ENCODE assay signal across 13 cellular contexts in the genomic region with DNA sequence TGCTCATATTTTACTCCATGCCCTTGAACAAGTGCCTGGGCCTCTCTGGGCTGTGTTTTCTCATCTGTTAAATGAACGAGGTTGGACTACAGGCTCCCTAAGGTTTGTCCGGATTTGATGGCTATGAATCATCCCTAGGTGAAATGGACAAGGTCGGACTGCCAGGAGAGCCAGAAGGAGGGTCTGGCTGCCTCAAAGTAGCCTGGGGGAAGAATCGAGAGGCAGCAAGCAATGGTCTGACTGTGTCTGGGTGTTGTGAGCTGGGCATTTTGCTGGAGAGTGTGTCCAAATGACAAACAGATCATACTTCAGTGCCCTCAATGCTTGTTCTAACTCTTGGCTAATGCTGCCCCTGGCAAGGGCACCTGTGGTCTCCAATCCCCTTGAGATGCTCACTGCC.
DNase-seq lines count a peak whose midpoint lies in the region; ATAC-seq, FAIRE-seq and TF ChIP-seq lines count a peak whose summit lies in the region.
"Had no signal": no experiment of that assay in that cellular context is flagged by ENCODE, and none has a peak within 500 bp of the region (broad histone marks: within the 10 kb centered on the region; RNA-seq: fewer than 3 reads in every experiment).

No MANE protein-coding gene starts in this region.

- H4K20me1 ChIP-seq in GM23338 (replicated peaks; ENCODE audit: insufficient read depth) = no peaks in the 10 kb centered on the region
- H4K20me1 ChIP-seq: BLaER1 had no signal

- no peak overlapping the region for H3K27ac ChIP-seq in GM23338 (ENCODE audit: low read depth)
- H3K27ac ChIP-seq: BLaER1 had no signal

- H3K36me3 ChIP-seq in MG63 (no peaks in the 10 kb centered on the region), GM23338 (ENCODE audit: insufficient read depth) (no peaks in the 10 kb centered on the region)
- H3K36me3 ChIP-seq: BLaER1 had no signal

- H3K4me3 Mint-ChIP-seq in GM23338 = no peak overlapping the region
- H3K4me3 Mint-ChIP-seq: CD8-positive, alpha-beta memory T cell; H9 had no signal

- peaks cover 4% of the 10 kb centered on the region; the same call in 1 of the 2 replicates for H3K4me1 ChIP-seq in GM23338 (ENCODE audit: insufficient read depth)
- H3K4me1 ChIP-seq: BLaER1, Caco-2 had no signal

- no peak overlapping the region for H3K27ac Mint-ChIP-seq in GM23338
- H3K27ac Mint-ChIP-seq: CD8-positive, alpha-beta memory T cell; H9 had no signal

- H3K4me2 ChIP-seq in GM23338 = no peak overlapping the region
- H3K4me2 ChIP-seq: BLaER1 had no signal

- H2AFZ ChIP-seq in GM23338 = no peak overlapping the region

- no peaks in the 10 kb centered on the region for H3K9me2 ChIP-seq in GM23338 (ENCODE audit: insufficient read depth)

- FAIRE-seq in RCC 7860 (lab: Jason Lieb, UNC) = no peak
- FAIRE-seq: GM12878, GM18507 had no signal

- peaks cover 5% of the 10 kb centered on the region; the same call in 2 of the 3 replicates for H3K36me3 Mint-ChIP-seq in GM23338 (ENCODE audit: low read depth)

- peak; percentile 2 for DNase-seq in ELR (ENCODE audit: low read depth)
- DNase-seq in RCC 7860 (ENCODE audit: low spot score) = peak; percentile 9
- peak; percentile 88 for DNase-seq in islet precursor cell
- DNase-seq in renal cortical epithelial cell (ENCODE audit: low read depth) = peak; percentile 23
- no peak for DNase-seq in MG63
- DNase-seq in inferior parietal cortex (ENCODE audit: extremely low spot score) = no peak
- DNase-seq in GM23338 (ENCODE audit: low spot score) = no peak
- DNase-seq: Caco-2; CD8-positive, alpha-beta memory T cell had no signal

- no peaks in the 10 kb centered on the region for H3K79me2 ChIP-seq in GM23338 (replicated peaks; ENCODE audit: insufficient read depth)

- no peak for ATAC-seq in GM23338
- ATAC-seq: GM12878 had no signal

- peaks cover 12% of the 10 kb centered on the region for H3K9me3 Mint-ChIP-seq in GM23338
- H3K9me3 Mint-ChIP-seq: H9 had no signal

- H3F3A ChIP-seq in GM23338 (replicated peaks; ENCODE audit: low read depth) = no peaks in the 10 kb centered on the region

- peaks cover 24% of the 10 kb centered on the region for H3K4me1 Mint-ChIP-seq in GM23338
- H3K4me1 Mint-ChIP-seq: CD8-positive, alpha-beta memory T cell had no signal

- peaks cover 2% of the 10 kb centered on the region for H3K27me3 Mint-ChIP-seq in GM23338 (ENCODE audit: insufficient read depth, low read depth, poor library complexity)

- no peaks in the 10 kb centered on the region for H3K9me3 ChIP-seq in MG63
- H3K9me3 ChIP-seq: BLaER1, Caco-2 had no signal

- no peak for TF ChIP-seq CTCF in GM23338 (conservative IDR thresholded peaks at IDR 0.05; ENCODE audit: low read depth in 2 of 2)

- H3K4me3 ChIP-seq in MG63 (no peak overlapping the region), GM23338 (no peak overlapping the region)
- H3K4me3 ChIP-seq: BLaER1, GM12878 had no signal

- H3K27me3 ChIP-seq in MG63 (no peaks in the 10 kb centered on the region), GM23338 (ENCODE audit: insufficient read depth) (no peaks in the 10 kb centered on the region)
- H3K27me3 ChIP-seq: BLaER1 had no signal

TF ChIP-seq in GM23338, 12 proteins besides CTCF, POLR2A, EP300 and RAD21:
- TF ChIP-seq NANOG (IDR thresholded peaks at IDR 0.05; ENCODE audit: borderline replicate concordance) (no peak), ZNF114 (CRISPR knock-in tag; IDR thresholded peaks at IDR 0.05) (no peak), ZNF331 (CRISPR knock-in tag; IDR thresholded peaks at IDR 0.05; ENCODE audit: low read depth) (no peak), CREB1 (CRISPR knock-in tag; IDR thresholded peaks at IDR 0.05; ENCODE audit: low read depth) (no peak)
- TF ChIP-seq, protein P1, sequence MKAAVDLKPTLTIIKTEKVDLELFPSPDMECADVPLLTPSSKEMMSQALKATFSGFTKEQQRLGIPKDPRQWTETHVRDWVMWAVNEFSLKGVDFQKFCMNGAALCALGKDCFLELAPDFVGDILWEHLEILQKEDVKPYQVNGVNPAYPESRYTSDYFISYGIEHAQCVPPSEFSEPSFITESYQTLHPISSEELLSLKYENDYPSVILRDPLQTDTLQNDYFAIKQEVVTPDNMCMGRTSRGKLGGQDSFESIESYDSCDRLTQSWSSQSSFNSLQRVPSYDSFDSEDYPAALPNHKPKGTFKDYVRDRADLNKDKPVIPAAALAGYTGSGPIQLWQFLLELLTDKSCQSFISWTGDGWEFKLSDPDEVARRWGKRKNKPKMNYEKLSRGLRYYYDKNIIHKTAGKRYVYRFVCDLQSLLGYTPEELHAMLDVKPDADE (IDR thresholded peaks at IDR 0.05) = no peak

Comparison
In these comparisons a context has a peak if more than half of its experiments do, and no peak if none do; other contexts are left out.
1. DNase-seq: peak in ELR (single experiment), RCC 7860 (single experiment), islet precursor cell (single experiment) and renal cortical epithelial cell (single experiment); none in MG63 (single experiment), inferior parietal cortex (single experiment) and GM23338 (single experiment).